1 cellular context compared by ENCODE assay signal in the genomic region with DNA sequence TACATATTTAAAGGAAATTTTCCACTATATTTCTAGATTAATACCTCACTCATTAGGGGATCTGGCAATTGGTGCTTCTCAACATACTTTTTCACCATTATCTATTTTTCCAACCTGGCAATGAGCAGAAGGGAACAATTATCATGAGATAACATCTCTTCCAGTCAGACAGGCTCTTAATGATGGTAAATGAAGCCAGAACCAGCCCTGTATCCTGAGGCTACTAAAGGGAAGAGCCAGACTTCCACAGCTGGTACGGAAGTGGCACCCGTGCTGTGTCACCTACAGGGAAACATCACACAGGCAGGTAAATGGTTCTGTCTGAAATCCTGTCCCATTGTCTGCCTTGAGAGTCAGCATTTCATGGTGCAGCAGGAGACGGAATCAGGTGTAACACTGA.
TF ChIP-seq lines count a peak whose summit lies in the region.

No MANE protein-coding gene starts in this region.

TF ChIP-seq in SK-N-SH, 30 proteins besides CTCF, POLR2A, EP300 and RAD21 (continued from another document):
- TF ChIP-seq, protein P1, sequence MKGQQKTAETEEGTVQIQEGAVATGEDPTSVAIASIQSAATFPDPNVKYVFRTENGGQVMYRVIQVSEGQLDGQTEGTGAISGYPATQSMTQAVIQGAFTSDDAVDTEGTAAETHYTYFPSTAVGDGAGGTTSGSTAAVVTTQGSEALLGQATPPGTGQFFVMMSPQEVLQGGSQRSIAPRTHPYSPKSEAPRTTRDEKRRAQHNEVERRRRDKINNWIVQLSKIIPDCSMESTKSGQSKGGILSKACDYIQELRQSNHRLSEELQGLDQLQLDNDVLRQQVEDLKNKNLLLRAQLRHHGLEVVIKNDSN (IDR thresholded peaks at IDR 0.05; ENCODE audit: borderline replicate concordance, low read depth) = no peak
- TF ChIP-seq, protein P2, sequence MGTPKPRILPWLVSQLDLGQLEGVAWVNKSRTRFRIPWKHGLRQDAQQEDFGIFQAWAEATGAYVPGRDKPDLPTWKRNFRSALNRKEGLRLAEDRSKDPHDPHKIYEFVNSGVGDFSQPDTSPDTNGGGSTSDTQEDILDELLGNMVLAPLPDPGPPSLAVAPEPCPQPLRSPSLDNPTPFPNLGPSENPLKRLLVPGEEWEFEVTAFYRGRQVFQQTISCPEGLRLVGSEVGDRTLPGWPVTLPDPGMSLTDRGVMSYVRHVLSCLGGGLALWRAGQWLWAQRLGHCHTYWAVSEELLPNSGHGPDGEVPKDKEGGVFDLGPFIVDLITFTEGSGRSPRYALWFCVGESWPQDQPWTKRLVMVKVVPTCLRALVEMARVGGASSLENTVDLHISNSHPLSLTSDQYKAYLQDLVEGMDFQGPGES (IDR thresholded peaks at IDR 0.05; ENCODE audit: low read depth, low read length) = no peak
- peak; percentile 2; the same call in 1 of the 2 replicates for TF ChIP-seq SMC3 (IDR thresholded peaks at IDR 0.05; ENCODE audit: low read depth, low read length)
- no peak for TF ChIP-seq MEF2A (IDR thresholded peaks at IDR 0.05; ENCODE audit: borderline replicate concordance, low read depth)
- no peak for TF ChIP-seq YY1 (IDR thresholded peaks at IDR 0.05; ENCODE audit: low read depth)
- TF ChIP-seq, protein P3, sequence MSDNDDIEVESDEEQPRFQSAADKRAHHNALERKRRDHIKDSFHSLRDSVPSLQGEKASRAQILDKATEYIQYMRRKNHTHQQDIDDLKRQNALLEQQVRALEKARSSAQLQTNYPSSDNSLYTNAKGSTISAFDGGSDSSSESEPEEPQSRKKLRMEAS (IDR thresholded peaks at IDR 0.05; ENCODE audit: low read depth) = no peak
- peak; percentile 74 for TF ChIP-seq TCF12 (IDR thresholded peaks at IDR 0.05)
- no peak for TF ChIP-seq TAF1 (IDR thresholded peaks at IDR 0.05; ENCODE audit: borderline replicate concordance, low read depth, low read length)
- TF ChIP-seq GABPA (IDR thresholded peaks at IDR 0.05; ENCODE audit: low read depth) = peak; percentile 45; the same call in 1 of the 2 replicates
- TF ChIP-seq, protein P4, sequence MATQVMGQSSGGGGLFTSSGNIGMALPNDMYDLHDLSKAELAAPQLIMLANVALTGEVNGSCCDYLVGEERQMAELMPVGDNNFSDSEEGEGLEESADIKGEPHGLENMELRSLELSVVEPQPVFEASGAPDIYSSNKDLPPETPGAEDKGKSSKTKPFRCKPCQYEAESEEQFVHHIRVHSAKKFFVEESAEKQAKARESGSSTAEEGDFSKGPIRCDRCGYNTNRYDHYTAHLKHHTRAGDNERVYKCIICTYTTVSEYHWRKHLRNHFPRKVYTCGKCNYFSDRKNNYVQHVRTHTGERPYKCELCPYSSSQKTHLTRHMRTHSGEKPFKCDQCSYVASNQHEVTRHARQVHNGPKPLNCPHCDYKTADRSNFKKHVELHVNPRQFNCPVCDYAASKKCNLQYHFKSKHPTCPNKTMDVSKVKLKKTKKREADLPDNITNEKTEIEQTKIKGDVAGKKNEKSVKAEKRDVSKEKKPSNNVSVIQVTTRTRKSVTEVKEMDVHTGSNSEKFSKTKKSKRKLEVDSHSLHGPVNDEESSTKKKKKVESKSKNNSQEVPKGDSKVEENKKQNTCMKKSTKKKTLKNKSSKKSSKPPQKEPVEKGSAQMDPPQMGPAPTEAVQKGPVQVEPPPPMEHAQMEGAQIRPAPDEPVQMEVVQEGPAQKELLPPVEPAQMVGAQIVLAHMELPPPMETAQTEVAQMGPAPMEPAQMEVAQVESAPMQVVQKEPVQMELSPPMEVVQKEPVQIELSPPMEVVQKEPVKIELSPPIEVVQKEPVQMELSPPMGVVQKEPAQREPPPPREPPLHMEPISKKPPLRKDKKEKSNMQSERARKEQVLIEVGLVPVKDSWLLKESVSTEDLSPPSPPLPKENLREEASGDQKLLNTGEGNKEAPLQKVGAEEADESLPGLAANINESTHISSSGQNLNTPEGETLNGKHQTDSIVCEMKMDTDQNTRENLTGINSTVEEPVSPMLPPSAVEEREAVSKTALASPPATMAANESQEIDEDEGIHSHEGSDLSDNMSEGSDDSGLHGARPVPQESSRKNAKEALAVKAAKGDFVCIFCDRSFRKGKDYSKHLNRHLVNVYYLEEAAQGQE (IDR thresholded peaks at IDR 0.05; ENCODE audit: low read depth, low read length) = no peak
- TF ChIP-seq NFIC (IDR thresholded peaks at IDR 0.05; ENCODE audit: borderline replicate concordance) = no peak
- TF ChIP-seq TEAD4 (IDR thresholded peaks at IDR 0.05; ENCODE audit: borderline replicate concordance, insufficient read depth) = 0 out of 2 replicates have a peak, but pooled peaks have one; percentile 19
- TF ChIP-seq CHD2 (IDR thresholded peaks at IDR 0.05; ENCODE audit: low read length, partially characterized antibody) = peak; percentile 95
- no peak for TF ChIP-seq RXRA (IDR thresholded peaks at IDR 0.05; ENCODE audit: borderline replicate concordance, low read depth)
- TF ChIP-seq, protein P5, sequence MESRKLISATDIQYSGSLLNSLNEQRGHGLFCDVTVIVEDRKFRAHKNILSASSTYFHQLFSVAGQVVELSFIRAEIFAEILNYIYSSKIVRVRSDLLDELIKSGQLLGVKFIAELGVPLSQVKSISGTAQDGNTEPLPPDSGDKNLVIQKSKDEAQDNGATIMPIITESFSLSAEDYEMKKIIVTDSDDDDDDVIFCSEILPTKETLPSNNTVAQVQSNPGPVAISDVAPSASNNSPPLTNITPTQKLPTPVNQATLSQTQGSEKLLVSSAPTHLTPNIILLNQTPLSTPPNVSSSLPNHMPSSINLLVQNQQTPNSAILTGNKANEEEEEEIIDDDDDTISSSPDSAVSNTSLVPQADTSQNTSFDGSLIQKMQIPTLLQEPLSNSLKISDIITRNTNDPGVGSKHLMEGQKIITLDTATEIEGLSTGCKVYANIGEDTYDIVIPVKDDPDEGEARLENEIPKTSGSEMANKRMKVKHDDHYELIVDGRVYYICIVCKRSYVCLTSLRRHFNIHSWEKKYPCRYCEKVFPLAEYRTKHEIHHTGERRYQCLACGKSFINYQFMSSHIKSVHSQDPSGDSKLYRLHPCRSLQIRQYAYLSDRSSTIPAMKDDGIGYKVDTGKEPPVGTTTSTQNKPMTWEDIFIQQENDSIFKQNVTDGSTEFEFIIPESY (IDR thresholded peaks at IDR 0.05; ENCODE audit: borderline replicate concordance, low read depth) = no peak
- no peak for TF ChIP-seq ELF1 (IDR thresholded peaks at IDR 0.05)
- TF ChIP-seq, protein P6, sequence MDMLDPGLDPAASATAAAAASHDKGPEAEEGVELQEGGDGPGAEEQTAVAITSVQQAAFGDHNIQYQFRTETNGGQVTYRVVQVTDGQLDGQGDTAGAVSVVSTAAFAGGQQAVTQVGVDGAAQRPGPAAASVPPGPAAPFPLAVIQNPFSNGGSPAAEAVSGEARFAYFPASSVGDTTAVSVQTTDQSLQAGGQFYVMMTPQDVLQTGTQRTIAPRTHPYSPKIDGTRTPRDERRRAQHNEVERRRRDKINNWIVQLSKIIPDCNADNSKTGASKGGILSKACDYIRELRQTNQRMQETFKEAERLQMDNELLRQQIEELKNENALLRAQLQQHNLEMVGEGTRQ (IDR thresholded peaks at IDR 0.05; ENCODE audit: borderline replicate concordance, low read depth, low read length) = no peak
- no peak for TF ChIP-seq FOSL2 (IDR thresholded peaks at IDR 0.05; ENCODE audit: borderline replicate concordance, low read depth)
- TF ChIP-seq GATA2 (CRISPR knock-in tag; IDR thresholded peaks at IDR 0.05) = peak; percentile 99
- TF ChIP-seq NRF1 (IDR thresholded peaks at IDR 0.05; ENCODE audit: low read depth, low read length) = no peak
